Comparison of ENCODE assay signal across 18 cellular contexts in genomic region chr2:164706522-164706921, GRCh38.
A peak's percentile ranks its signal among the peaks of the same experiment; 100 is the strongest.
DNase-seq lines count a peak whose midpoint lies in the region; ATAC-seq, FAIRE-seq and TF ChIP-seq lines count a peak whose summit lies in the region.
"Had no signal": no experiment of that assay in that cellular context is flagged by ENCODE, and none has a peak within 500 bp of the region (broad histone marks: within the 10 kb centered on the region; RNA-seq: fewer than 3 reads in every experiment).

No MANE protein-coding gene starts in this region.

- H3K36me3 ChIP-seq in bronchial epithelial cell (ENCODE audit: control insufficient read depth, insufficient read depth, low read length): peaks cover 8% of the 10 kb centered on the region
- H3K36me3 ChIP-seq: BLaER1 had no signal

- H3K4me3 ChIP-seq in AG09309 (ENCODE audit: control insufficient read depth, low read depth, low read length): no peak overlapping the region
- no peak overlapping the region for H3K4me3 ChIP-seq in bronchial epithelial cell (ENCODE audit: low read depth, low read length)
- H3K4me3 ChIP-seq: BLaER1, upper lobe of right lung had no signal

- intact Hi-C loops in left colon (cut with DNase I, micrococcal nuclease): no loop called here

- H3K27me3 ChIP-seq in bronchial epithelial cell (ENCODE audit: control insufficient read depth, insufficient read depth, low read length): no peaks in the 10 kb centered on the region
- H3K27me3 ChIP-seq: BLaER1, upper lobe of right lung had no signal

- FAIRE-seq in bronchial epithelial cell (lab: Jason Lieb, UNC): no peak

- DNase-seq in AG09309 (ENCODE audit: low read depth) (peak; percentile 61), HS-5 (ENCODE audit: low read depth) (peak; percentile 80), bronchial epithelial cell (ENCODE audit: low read depth) (peak; percentile 88), kidney tubule cell (ENCODE audit: low spot score) (peak; percentile 95), occipital lobe (lab: John Stamatoyannopoulos, UW) (no peak), left colon (no peak), amygdala (lab: John Stamatoyannopoulos, UW) (no peak), iPS-NIHi7 (ENCODE audit: extremely low spot score) (no peak)
- DNase-seq: activated CD4-positive, alpha-beta T cell treated with anti-CD3 and anti-CD28 coated beads, Interleukin-2, amount 50 U/mL, for 1 hour; aorta; effector CD8-positive, alpha-beta T cell; GDM1; NCI-H1417; NCI-H510A; stimulated activated CD4-positive, alpha-beta T cell treated with anti-CD3 and anti-CD28 coated beads, Interleukin-2, amount 100 ng/mL, for 24 hours had no signal

- no peak for ATAC-seq in left colon
- ATAC-seq: Panc1, upper lobe of right lung had no signal

- TF ChIP-seq CTCF in AG09309 (IDR thresholded peaks at IDR 0.05; ENCODE audit: control insufficient read depth, insufficient read depth, low read depth, low read length, missing control alignments) (no peak), bronchial epithelial cell (IDR thresholded peaks at IDR 0.05; ENCODE audit: insufficient read depth, low read length, severe bottlenecking) (no peak)

Comparison
In these comparisons a context has a peak if more than half of its experiments do, and no peak if none do; other contexts are left out.
1. DNase-seq: peak in AG09309 (single experiment), HS-5 (single experiment), bronchial epithelial cell (single experiment) and kidney tubule cell (single experiment); none in occipital lobe (single experiment), left colon (0 of 2), amygdala (0 of 56) and iPS-NIHi7 (single experiment).